Comparison of ENCODE assay signal across 19 cellular contexts in genomic region chr1:107706181-107706580, GRCh38.
"Had no signal": no experiment of that assay in that cellular context is flagged by ENCODE, and none has a peak within 500 bp of the region (broad histone marks: within the 10 kb centered on the region; RNA-seq: fewer than 3 reads in every experiment).

No MANE protein-coding gene starts in this region.

- H2AFZ ChIP-seq: PC-9 had no signal

- H3K4me3 ChIP-seq: PC-9 had no signal

- DNase-seq: activated B cell treated with CpG ODN at 0.5 μM for 24 hours; activated CD4-positive, alpha-beta T cell treated with anti-CD3 and anti-CD28 coated beads for 1 hour; activated CD4-positive, alpha-beta T cell treated with anti-CD3 and anti-CD28 coated beads, Interleukin-2, amount 10 ng/mL, durations not matched to agents 24 days and 14 days; activated CD4-positive, alpha-beta T cell treated with anti-CD3 and anti-CD28 coated beads, Interleukin-2, amount 50 U/mL, for 48 hours; activated CD8-positive, alpha-beta memory T cell treated with anti-CD3 and anti-CD28 coated beads, Interleukin-2, amount 10 ng/mL, durations not matched to agents 7 days and 5 days; activated effector memory CD4-positive, alpha-beta T cell treated with Interleukin-2 at 50 U/mL for 16 hours; activated naive CD4-positive, alpha-beta T cell treated with Interleukin-2 at 50 U/mL for 16 hours; activated T-cell treated with anti-CD3 and anti-CD28 coated beads, Interleukin-2, amount 50 U/mL, for 24 hours; amygdala; NCI-H1105 treated with DMSO at 0.1 percent for 48 hours; NCI-H146; NCI-H2029; NCI-H2107; NCI-H526 treated with DMSO at 0.1 percent for 48 hours; SHP77 treated with DMSO at 0.1 percent for 48 hours; T-helper 17 cell; T-helper 9 cell had no signal

- H3K27ac ChIP-seq: PC-9 had no signal

- ATAC-seq: activated CD8-positive, alpha-beta memory T cell treated with anti-CD3 and anti-CD28 coated beads, Interleukin-2, amount 10 ng/mL, durations not matched to agents 7 days and 5 days; T-helper 17 cell had no signal

- H3K4me2 ChIP-seq: PC-9 had no signal

- FAIRE-seq: astrocyte had no signal
